ENCODE assay signal across 1 cellular context in the genomic region with DNA sequence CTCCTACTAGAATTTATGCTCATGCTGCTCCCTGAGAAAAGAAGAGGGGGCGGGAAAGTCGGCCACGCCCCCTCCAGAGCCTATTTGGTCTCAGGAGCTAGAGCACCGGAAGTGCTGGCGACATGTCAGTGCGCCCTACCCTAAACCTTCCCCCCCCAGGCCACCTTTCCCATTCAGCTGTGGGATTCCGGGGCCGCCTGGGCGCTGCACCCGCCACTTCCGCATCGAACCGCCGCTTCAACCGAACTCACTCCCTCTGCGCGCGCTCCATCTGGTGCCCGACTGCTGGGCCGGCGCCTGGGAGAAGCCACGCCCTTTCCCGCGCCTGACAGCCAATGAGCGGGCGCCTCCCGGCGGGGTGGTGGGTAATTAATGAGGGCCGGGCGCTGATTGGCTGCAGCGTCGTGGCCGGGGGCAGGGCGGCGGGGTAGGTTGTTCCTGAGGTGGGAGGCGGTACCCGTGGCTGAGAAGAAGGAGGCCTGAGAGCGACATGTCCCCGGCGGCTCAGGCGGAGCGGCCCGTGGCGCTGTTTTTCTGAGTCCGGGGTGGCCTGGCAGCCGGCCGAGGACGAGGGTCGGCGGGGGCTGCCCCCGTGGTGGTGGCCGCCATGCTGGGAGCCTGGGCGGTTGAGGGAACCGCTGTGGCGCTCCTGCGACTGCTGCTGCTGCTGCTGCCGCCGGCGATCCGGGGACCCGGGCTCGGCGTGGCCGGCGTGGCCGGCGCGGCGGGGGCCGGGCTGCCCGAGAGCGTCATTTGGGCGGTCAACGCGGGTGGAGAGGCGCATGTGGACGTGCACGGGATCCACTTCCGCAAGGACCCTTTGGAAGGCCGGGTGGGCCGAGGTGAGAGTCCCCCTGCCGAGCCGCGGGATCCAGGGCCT.
A peak's percentile ranks its signal among the peaks of the same experiment; 100 is the strongest.
TF ChIP-seq lines count a peak whose summit lies in the region.

MLEC (plus strand) TSS at position 460 of the 880 bp plus-strand sequence; CDS start at position 608, 148 bp downstream.

TF ChIP-seq in HepG2, 621 proteins besides CTCF, POLR2A, EP300 and RAD21 (continued from another document and continues in another):
- TF ChIP-seq, protein P1, sequence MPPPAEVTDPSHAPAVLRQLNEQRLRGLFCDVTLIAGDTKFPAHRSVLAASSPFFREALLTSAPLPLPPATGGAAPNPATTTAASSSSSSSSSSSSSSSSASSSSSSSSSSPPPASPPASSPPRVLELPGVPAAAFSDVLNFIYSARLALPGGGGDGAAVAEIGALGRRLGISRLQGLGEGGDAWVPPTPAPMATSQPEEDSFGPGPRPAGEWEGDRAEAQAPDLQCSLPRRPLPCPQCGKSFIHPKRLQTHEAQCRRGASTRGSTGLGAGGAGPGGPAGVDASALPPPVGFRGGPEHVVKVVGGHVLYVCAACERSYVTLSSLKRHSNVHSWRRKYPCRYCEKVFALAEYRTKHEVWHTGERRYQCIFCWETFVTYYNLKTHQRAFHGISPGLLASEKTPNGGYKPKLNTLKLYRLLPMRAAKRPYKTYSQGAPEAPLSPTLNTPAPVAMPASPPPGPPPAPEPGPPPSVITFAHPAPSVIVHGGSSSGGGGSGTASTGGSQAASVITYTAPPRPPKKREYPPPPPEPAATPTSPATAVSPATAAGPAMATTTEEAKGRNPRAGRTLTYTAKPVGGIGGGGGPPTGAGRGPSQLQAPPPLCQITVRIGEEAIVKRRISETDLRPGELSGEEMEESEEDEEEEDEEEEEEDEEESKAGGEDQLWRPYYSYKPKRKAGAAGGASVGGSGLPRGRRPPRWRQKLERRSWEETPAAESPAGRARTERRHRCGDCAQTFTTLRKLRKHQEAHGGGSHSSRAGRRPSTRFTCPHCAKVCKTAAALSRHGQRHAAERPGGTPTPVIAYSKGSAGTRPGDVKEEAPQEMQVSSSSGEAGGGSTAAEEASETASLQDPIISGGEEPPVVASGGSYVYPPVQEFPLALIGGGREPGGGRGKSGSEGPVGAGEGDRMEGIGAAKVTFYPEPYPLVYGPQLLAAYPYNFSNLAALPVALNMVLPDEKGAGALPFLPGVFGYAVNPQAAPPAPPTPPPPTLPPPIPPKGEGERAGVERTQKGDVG (CRISPR knock-in tag; IDR thresholded peaks at IDR 0.05; ENCODE audit: borderline replicate concordance): no peak
- peak; percentile 41; the same call in 1 of the 2 replicates for TF ChIP-seq TERF1 (CRISPR knock-in tag; IDR thresholded peaks at IDR 0.05)
- no peak for TF ChIP-seq ZFP36 (IDR thresholded peaks at IDR 0.05; ENCODE audit: borderline replicate concordance, low read depth, low read length, partially characterized antibody)
- no peak for TF ChIP-seq NR2F1 (CRISPR knock-in tag; IDR thresholded peaks at IDR 0.05)
- TF ChIP-seq, protein P2, sequence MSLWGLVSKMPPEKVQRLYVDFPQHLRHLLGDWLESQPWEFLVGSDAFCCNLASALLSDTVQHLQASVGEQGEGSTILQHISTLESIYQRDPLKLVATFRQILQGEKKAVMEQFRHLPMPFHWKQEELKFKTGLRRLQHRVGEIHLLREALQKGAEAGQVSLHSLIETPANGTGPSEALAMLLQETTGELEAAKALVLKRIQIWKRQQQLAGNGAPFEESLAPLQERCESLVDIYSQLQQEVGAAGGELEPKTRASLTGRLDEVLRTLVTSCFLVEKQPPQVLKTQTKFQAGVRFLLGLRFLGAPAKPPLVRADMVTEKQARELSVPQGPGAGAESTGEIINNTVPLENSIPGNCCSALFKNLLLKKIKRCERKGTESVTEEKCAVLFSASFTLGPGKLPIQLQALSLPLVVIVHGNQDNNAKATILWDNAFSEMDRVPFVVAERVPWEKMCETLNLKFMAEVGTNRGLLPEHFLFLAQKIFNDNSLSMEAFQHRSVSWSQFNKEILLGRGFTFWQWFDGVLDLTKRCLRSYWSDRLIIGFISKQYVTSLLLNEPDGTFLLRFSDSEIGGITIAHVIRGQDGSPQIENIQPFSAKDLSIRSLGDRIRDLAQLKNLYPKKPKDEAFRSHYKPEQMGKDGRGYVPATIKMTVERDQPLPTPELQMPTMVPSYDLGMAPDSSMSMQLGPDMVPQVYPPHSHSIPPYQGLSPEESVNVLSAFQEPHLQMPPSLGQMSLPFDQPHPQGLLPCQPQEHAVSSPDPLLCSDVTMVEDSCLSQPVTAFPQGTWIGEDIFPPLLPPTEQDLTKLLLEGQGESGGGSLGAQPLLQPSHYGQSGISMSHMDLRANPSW (CRISPR knock-in tag; IDR thresholded peaks at IDR 0.05; ENCODE audit: borderline replicate concordance): peak; percentile 73; the same call in 1 of the 2 replicates
- TF ChIP-seq THAP7 (CRISPR knock-in tag; IDR thresholded peaks at IDR 0.05): no peak
- TF ChIP-seq, protein P3, sequence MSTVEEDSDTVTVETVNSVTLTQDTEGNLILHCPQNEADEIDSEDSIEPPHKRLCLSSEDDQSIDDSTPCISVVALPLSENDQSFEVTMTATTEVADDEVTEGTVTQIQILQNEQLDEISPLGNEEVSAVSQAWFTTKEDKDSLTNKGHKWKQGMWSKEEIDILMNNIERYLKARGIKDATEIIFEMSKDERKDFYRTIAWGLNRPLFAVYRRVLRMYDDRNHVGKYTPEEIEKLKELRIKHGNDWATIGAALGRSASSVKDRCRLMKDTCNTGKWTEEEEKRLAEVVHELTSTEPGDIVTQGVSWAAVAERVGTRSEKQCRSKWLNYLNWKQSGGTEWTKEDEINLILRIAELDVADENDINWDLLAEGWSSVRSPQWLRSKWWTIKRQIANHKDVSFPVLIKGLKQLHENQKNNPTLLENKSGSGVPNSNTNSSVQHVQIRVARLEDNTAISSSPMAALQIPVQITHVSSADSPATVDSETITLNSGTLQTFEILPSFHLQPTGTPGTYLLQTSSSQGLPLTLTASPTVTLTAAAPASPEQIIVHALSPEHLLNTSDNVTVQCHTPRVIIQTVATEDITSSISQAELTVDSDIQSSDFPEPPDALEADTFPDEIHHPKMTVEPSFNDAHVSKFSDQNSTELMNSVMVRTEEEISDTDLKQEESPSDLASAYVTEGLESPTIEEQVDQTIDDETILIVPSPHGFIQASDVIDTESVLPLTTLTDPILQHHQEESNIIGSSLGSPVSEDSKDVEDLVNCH (CRISPR knock-in tag; IDR thresholded peaks at IDR 0.05): no peak
- no peak for TF ChIP-seq FOXC1 (CRISPR knock-in tag; IDR thresholded peaks at IDR 0.05; ENCODE audit: borderline replicate concordance)
- peak; percentile 40; the same call in 1 of the 2 replicates for TF ChIP-seq IRX3 (CRISPR knock-in tag; IDR thresholded peaks at IDR 0.05; ENCODE audit: borderline replicate concordance, low read depth)
- TF ChIP-seq ZMYM2 (CRISPR knock-in tag; IDR thresholded peaks at IDR 0.05): no peak
- TF ChIP-seq SETDB1 (CRISPR knock-in tag; IDR thresholded peaks at IDR 0.05; ENCODE audit: borderline replicate concordance): no peak
- TF ChIP-seq SP5 (CRISPR knock-in tag; IDR thresholded peaks at IDR 0.05; ENCODE audit: borderline replicate concordance, low read depth): 0 out of 2 replicates have a peak, but pooled peaks have one; percentile 71
- TF ChIP-seq HOXA5 (CRISPR knock-in tag; IDR thresholded peaks at IDR 0.05): peak; percentile 70; the same call in 1 of the 2 replicates
- no peak for TF ChIP-seq ZNF431 (CRISPR knock-in tag; IDR thresholded peaks at IDR 0.05; ENCODE audit: borderline replicate concordance, low read depth)
- peak; percentile 82; the same call in 1 of the 2 replicates for TF ChIP-seq BRF2 (CRISPR knock-in tag; IDR thresholded peaks at IDR 0.05)
- no peak for TF ChIP-seq ZNF672 (CRISPR knock-in tag; IDR thresholded peaks at IDR 0.05)
- TF ChIP-seq ZNF331 (CRISPR knock-in tag; IDR thresholded peaks at IDR 0.05): peak; percentile 72
- TF ChIP-seq TFAP4 (IDR thresholded peaks at IDR 0.05; ENCODE audit: borderline replicate concordance, low read depth): peak; percentile 78
- TF ChIP-seq RBAK (CRISPR knock-in tag; IDR thresholded peaks at IDR 0.05): no peak
- no peak for TF ChIP-seq RAD51 (IDR thresholded peaks at IDR 0.05; ENCODE audit: borderline replicate concordance)
- peak; percentile 80 for TF ChIP-seq ZNF124 (CRISPR knock-in tag; IDR thresholded peaks at IDR 0.05)
- TF ChIP-seq SNAI1 (CRISPR knock-in tag; IDR thresholded peaks at IDR 0.05; ENCODE audit: borderline replicate concordance): no peak
- no peak for TF ChIP-seq SIX4 (CRISPR knock-in tag; IDR thresholded peaks at IDR 0.05)
- TF ChIP-seq ARHGAP35 (CRISPR knock-in tag; IDR thresholded peaks at IDR 0.05; ENCODE audit: borderline replicate concordance): no peak
- TF ChIP-seq, protein P4, sequence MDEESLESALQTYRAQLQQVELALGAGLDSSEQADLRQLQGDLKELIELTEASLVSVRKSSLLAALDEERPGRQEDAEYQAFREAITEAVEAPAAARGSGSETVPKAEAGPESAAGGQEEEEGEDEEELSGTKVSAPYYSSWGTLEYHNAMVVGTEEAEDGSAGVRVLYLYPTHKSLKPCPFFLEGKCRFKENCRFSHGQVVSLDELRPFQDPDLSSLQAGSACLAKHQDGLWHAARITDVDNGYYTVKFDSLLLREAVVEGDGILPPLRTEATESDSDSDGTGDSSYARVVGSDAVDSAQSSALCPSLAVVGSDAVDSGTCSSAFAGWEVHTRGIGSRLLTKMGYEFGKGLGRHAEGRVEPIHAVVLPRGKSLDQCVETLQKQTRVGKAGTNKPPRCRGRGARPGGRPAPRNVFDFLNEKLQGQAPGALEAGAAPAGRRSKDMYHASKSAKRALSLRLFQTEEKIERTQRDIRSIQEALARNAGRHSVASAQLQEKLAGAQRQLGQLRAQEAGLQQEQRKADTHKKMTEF (CRISPR knock-in tag; IDR thresholded peaks at IDR 0.05): peak; percentile 75; the same call in 1 of the 2 replicates
- TF ChIP-seq ZMYM4 (CRISPR knock-in tag; IDR thresholded peaks at IDR 0.05): peak; percentile 77
- TF ChIP-seq IRF9 (CRISPR knock-in tag; IDR thresholded peaks at IDR 0.05; ENCODE audit: borderline replicate concordance): no peak
- no peak for TF ChIP-seq ZNF12 (CRISPR knock-in tag; IDR thresholded peaks at IDR 0.05)
- TF ChIP-seq SIN3A (IDR thresholded peaks at IDR 0.05; ENCODE audit: borderline replicate concordance, low read depth, low read length): peak; percentile 86; the same call in 1 of the 2 replicates
- no peak for TF ChIP-seq ZNF414 (CRISPR knock-in tag; IDR thresholded peaks at IDR 0.05)
- TF ChIP-seq ZSCAN31 (CRISPR knock-in tag; IDR thresholded peaks at IDR 0.05; ENCODE audit: low read depth): peak; percentile 56
- peak; percentile 73 for TF ChIP-seq SP2 (CRISPR knock-in tag; IDR thresholded peaks at IDR 0.05)
- TF ChIP-seq KLF6 (CRISPR knock-in tag; IDR thresholded peaks at IDR 0.05): 0 out of 2 replicates have a peak, but pooled peaks have one; percentile 18
- TF ChIP-seq DNMT3B (CRISPR knock-in tag; conservative IDR thresholded peaks at IDR 0.05): no peak
- TF ChIP-seq ZNF230 (CRISPR knock-in tag; IDR thresholded peaks at IDR 0.05): 0 out of 2 replicates have a peak, but pooled peaks have one; percentile 14
- TF ChIP-seq RFX3 (CRISPR knock-in tag; IDR thresholded peaks at IDR 0.05): no peak
- TF ChIP-seq, protein P5, sequence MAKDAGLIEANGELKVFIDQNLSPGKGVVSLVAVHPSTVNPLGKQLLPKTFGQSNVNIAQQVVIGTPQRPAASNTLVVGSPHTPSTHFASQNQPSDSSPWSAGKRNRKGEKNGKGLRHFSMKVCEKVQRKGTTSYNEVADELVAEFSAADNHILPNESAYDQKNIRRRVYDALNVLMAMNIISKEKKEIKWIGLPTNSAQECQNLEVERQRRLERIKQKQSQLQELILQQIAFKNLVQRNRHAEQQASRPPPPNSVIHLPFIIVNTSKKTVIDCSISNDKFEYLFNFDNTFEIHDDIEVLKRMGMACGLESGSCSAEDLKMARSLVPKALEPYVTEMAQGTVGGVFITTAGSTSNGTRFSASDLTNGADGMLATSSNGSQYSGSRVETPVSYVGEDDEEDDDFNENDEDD (CRISPR knock-in tag; IDR thresholded peaks at IDR 0.05; ENCODE audit: borderline replicate concordance): peak; percentile 32; the same call in 1 of the 2 replicates
- TF ChIP-seq MBD4 (IDR thresholded peaks at IDR 0.05; ENCODE audit: borderline replicate concordance, low read length): no peak
- TF ChIP-seq CEBPG (CRISPR knock-in tag; IDR thresholded peaks at IDR 0.05): no peak
- TF ChIP-seq NAIF1 (CRISPR knock-in tag; IDR thresholded peaks at IDR 0.05; ENCODE audit: borderline replicate concordance): no peak
- peak; percentile 81 for TF ChIP-seq DR1 (CRISPR knock-in tag; IDR thresholded peaks at IDR 0.05)
